ENCODE assay signal across 23 cellular contexts in genomic region chr2:53813151-53813550, GRCh38. TPM values are rescaled to one million over a fixed set of nuclear protein-coding genes. Genes with fewer than 3 reads are reported as not detected.
DNase-seq lines count a peak whose midpoint lies in the region; ATAC-seq and TF ChIP-seq lines count a peak whose summit lies in the region.
"Had no signal": no experiment of that assay in that cellular context is flagged by ENCODE, and none has a peak within 500 bp of the region (broad histone marks: within the 10 kb centered on the region; RNA-seq: fewer than 3 reads in every experiment).

No MANE protein-coding gene starts in this region.

- no peaks in the 10 kb centered on the region for H3K4me1 Mint-ChIP-seq in GM23338
- no peaks in the 10 kb centered on the region for H3K4me1 Mint-ChIP-seq in stimulated activated naive CD8-positive, alpha-beta T cell treated with anti-CD3 and anti-CD28 coated beads, Interleukin-15, amount 100 ng/mL, for 72 hours
- no peaks in the 10 kb centered on the region for H3K4me1 Mint-ChIP-seq in effector memory CD8-positive, alpha-beta T cell (ENCODE audit: low read depth in 2 of 2)
- H3K4me1 Mint-ChIP-seq: CD14-positive monocyte had no signal

- ATAC-seq in GM23338 (no peak), right lobe of liver (peak; percentile 42 to 88 (median 74)), aorta (ENCODE audit: low FRiP score) (no peak)
- ATAC-seq in stimulated activated naive CD8-positive, alpha-beta T cell treated with anti-CD3 and anti-CD28 coated beads, Interleukin-15, amount 100 ng/mL, for 72 hours, result no peak
- no peak for ATAC-seq in effector memory CD8-positive, alpha-beta T cell (replicated peaks)
- ATAC-seq: Right ventricle myocardium inferior had no signal

- intact Hi-C loops in PC-9 (cut with micrococcal nuclease; ENCODE audit: unreplicated experiment) (no loop called here), right lobe of liver (cut with DNase I) (no loop called here), aorta (cut with DNase I) (no loop called here)

- H3F3A ChIP-seq in GM23338 (replicated peaks; ENCODE audit: low read depth) (no peaks in the 10 kb centered on the region), PC-9 (ENCODE audit: insufficient read depth, low read depth) (peaks cover 5% of the 10 kb centered on the region)

- H3K9me2 ChIP-seq in GM23338 (ENCODE audit: insufficient read depth) (no peaks in the 10 kb centered on the region), PC-9 (ENCODE audit: insufficient read depth) (no peaks in the 10 kb centered on the region)

- TF ChIP-seq CTCF in GM23338 (conservative IDR thresholded peaks at IDR 0.05; ENCODE audit: low read depth in 2 of 2), result no peak
- no peak for TF ChIP-seq CTCF in PC-9 (conservative IDR thresholded peaks at IDR 0.05)
- TF ChIP-seq CTCF in epithelial cell of esophagus (IDR thresholded peaks at IDR 0.05; ENCODE audit: insufficient read depth, low read depth, low read length, missing control alignments), result no peak
- TF ChIP-seq CTCF in right lobe of liver (IDR thresholded peaks at IDR 0.05), result no peak

- H3K27me3 Mint-ChIP-seq in GM23338 (ENCODE audit: insufficient read depth, low read depth, poor library complexity), result no peaks in the 10 kb centered on the region
- H3K27me3 Mint-ChIP-seq in stimulated activated naive CD8-positive, alpha-beta T cell treated with anti-CD3 and anti-CD28 coated beads, Interleukin-15, amount 100 ng/mL, for 72 hours, result no peaks in the 10 kb centered on the region
- no peaks in the 10 kb centered on the region for H3K27me3 Mint-ChIP-seq in effector memory CD8-positive, alpha-beta T cell

- H3K36me3 ChIP-seq in GM23338 (ENCODE audit: insufficient read depth) (peaks cover 20% of the 10 kb centered on the region; the same call in 1 of the 2 replicates), PC-9 (ENCODE audit: low read depth) (peaks cover 60% of the 10 kb centered on the region), right lobe of liver (peaks cover 0 to 23% (median 17%) of the 10 kb centered on the region in 4 donors), aorta (ENCODE audit: control insufficient read depth in 1 of 2, insufficient read depth in 2 of 2, low read length in 1 of 2) (peaks cover 0 to 7% of the 10 kb centered on the region in 2 donors)

- no peak for TF ChIP-seq POLR2A in right lobe of liver (IDR thresholded peaks at IDR 0.05)

- POLR2A ChIA-PET in PC-9 (lab: Charles Lee; ENCODE audit: unreplicated experiment), result no interaction called here

- DNase-seq in GM23338 (ENCODE audit: low spot score) (no peak), PC-9 (no peak), epithelial cell of esophagus (ENCODE audit: low read depth) (peak; percentile 67), right lobe of liver (no peak), aorta (no peak)
- no peak for DNase-seq in stimulated activated CD4-positive, alpha-beta T cell treated with anti-CD3 and anti-CD28 coated beads, Interleukin-4, amount 100 ng/mL, for 4 hours
- DNase-seq in stimulated activated naive CD8-positive, alpha-beta T cell treated with anti-CD3 and anti-CD28 coated beads, Interleukin-15, amount 100 ng/mL, for 72 hours, result no peak
- no peak for DNase-seq in effector memory CD8-positive, alpha-beta T cell
- DNase-seq: AML-193, DMS79, HFFc6, IMR-90, Karpas-422, MG63, NCI-H1048, NCI-H146, NCI-H2029 treated with DMSO at 0.1 percent for 48 hours, NCI-H2171 treated with DMSO at 0.1 percent for 48 hours, NCI-H446 treated with DMSO at 0.1 percent for 48 hours had no signal

- H3K4me1 ChIP-seq in GM23338 (ENCODE audit: insufficient read depth) (no peaks in the 10 kb centered on the region), PC-9 (replicated peaks; ENCODE audit: insufficient read depth) (no peaks in the 10 kb centered on the region), right lobe of liver (peaks cover 0 to 3% (median 0%) of the 10 kb centered on the region in 4 donors), aorta (ENCODE audit: control insufficient read depth in 1 of 2, insufficient read depth in 2 of 2, low read length in 2 of 2) (no peaks in the 10 kb centered on the region)
- H3K4me1 ChIP-seq: Peyer's patch had no signal

- peak overlapping the region; percentile 80; the same call in 1 of the 2 replicates for H3K27ac Mint-ChIP-seq in GM23338
- peak overlapping the region in 1 of 2 donors; percentile 69 for H3K27ac Mint-ChIP-seq in stimulated activated naive CD8-positive, alpha-beta T cell treated with anti-CD3 and anti-CD28 coated beads, Interleukin-15, amount 100 ng/mL, for 72 hours
- no peak overlapping the region for H3K27ac Mint-ChIP-seq in effector memory CD8-positive, alpha-beta T cell
- H3K27ac Mint-ChIP-seq: CD14-positive monocyte, HFFc6 had no signal

- H3K27me3 ChIP-seq in GM23338 (ENCODE audit: insufficient read depth) (no peaks in the 10 kb centered on the region), PC-9 (ENCODE audit: insufficient read depth, low read depth) (no peaks in the 10 kb centered on the region), right lobe of liver (no peaks in the 10 kb centered on the region), aorta (ENCODE audit: control insufficient read depth in 1 of 2, insufficient read depth in 2 of 2, low read length in 1 of 2) (no peaks in the 10 kb centered on the region)
- H3K27me3 ChIP-seq: MG63, Peyer's patch had no signal

- H3K79me2 ChIP-seq in GM23338 (replicated peaks; ENCODE audit: insufficient read depth) (no peaks in the 10 kb centered on the region), PC-9 (ENCODE audit: low read depth) (no peaks in the 10 kb centered on the region)

- peaks cover 29% of the 10 kb centered on the region; the same call in 2 of the 3 replicates for H3K36me3 Mint-ChIP-seq in GM23338 (ENCODE audit: low read depth)
- H3K36me3 Mint-ChIP-seq in effector memory CD8-positive, alpha-beta T cell (ENCODE audit: insufficient read depth), result peaks cover 78% of the 10 kb centered on the region

- CTCF ChIA-PET in PC-9 (lab: Charles Lee), result no interaction called here

- H3K27ac ChIP-seq in GM23338 (ENCODE audit: low read depth) (no peak overlapping the region), PC-9 (0 out of 2 replicates have a peak overlapping the region, but pooled peaks have one; percentile 4), right lobe of liver (peak overlapping the region in 1 of 3 donors; percentile 39), aorta (ENCODE audit: low read depth in 1 of 2, low read length in 2 of 2) (no peak overlapping the region)
- H3K27ac ChIP-seq: SK-N-MC had no signal

- no peaks in the 10 kb centered on the region for H3K9me3 Mint-ChIP-seq in GM23338
- H3K9me3 Mint-ChIP-seq in stimulated activated naive CD8-positive, alpha-beta T cell treated with anti-CD3 and anti-CD28 coated beads, Interleukin-15, amount 100 ng/mL, for 72 hours, result no peaks in the 10 kb centered on the region
- no peaks in the 10 kb centered on the region for H3K9me3 Mint-ChIP-seq in effector memory CD8-positive, alpha-beta T cell
- H3K9me3 Mint-ChIP-seq: CD14-positive monocyte, HFFc6 had no signal

- no peaks in the 10 kb centered on the region for H4K20me1 ChIP-seq in GM23338 (replicated peaks; ENCODE audit: insufficient read depth)
- H4K20me1 ChIP-seq in PC-9 (ENCODE audit: insufficient read depth), result no peaks in the 10 kb centered on the region

- H3K4me3 ChIP-seq in GM23338 (no peak overlapping the region), PC-9 (no peak overlapping the region), epithelial cell of esophagus (ENCODE audit: low read length) (no peak overlapping the region), right lobe of liver (no peak overlapping the region), aorta (ENCODE audit: low read length in 2 of 2) (no peak overlapping the region)
- H3K4me3 ChIP-seq: MG63, Peyer's patch, SK-N-MC had no signal

- H2AFZ ChIP-seq in GM23338, result no peak overlapping the region
- no peak overlapping the region for H2AFZ ChIP-seq in PC-9

- H3K9me3 ChIP-seq in PC-9 (ENCODE audit: insufficient read depth, low read depth) (no peaks in the 10 kb centered on the region), right lobe of liver (no peaks in the 10 kb centered on the region), aorta (ENCODE audit: control insufficient read depth, low read length) (no peaks in the 10 kb centered on the region)
- H3K9me3 ChIP-seq: MG63, Peyer's patch had no signal

- H3K4me2 ChIP-seq in GM23338 (no peak overlapping the region), PC-9 (no peak overlapping the region)

- no peak overlapping the region for H3K4me3 Mint-ChIP-seq in GM23338
- no peak overlapping the region for H3K4me3 Mint-ChIP-seq in stimulated activated naive CD8-positive, alpha-beta T cell treated with anti-CD3 and anti-CD28 coated beads, Interleukin-15, amount 100 ng/mL, for 72 hours
- H3K4me3 Mint-ChIP-seq in effector memory CD8-positive, alpha-beta T cell, result no peak overlapping the region
- H3K4me3 Mint-ChIP-seq: CD14-positive monocyte, HFFc6 had no signal

- no TSS peak for BruUV-seq in PC-9 (replicated peaks; lab: Mats Ljungman, UMichigan)

TF ChIP-seq in GM23338, 12 proteins besides CTCF, POLR2A, EP300 and RAD21 (continues in another document):
- no peak for TF ChIP-seq ZNF114 (CRISPR knock-in tag; IDR thresholded peaks at IDR 0.05)
- TF ChIP-seq EZH2phosphoT487 (IDR thresholded peaks at IDR 0.05; ENCODE audit: unreplicated experiment), result no peak

RNA-seq across cellular contexts. Expression of gene ERLEC1, which starts 26.3 kb away (rescaled TPM):
- 22.7 and 35.0 TPM in 2 replicates for total RNA-seq in GM23338 (2014; rRNA removed; shearing (Covaris generic))
- polyA plus RNA-seq in GM23338 (2016; fragmentation: Nextera tagmentation; extraction: Ambion mirVana), result 38.1 and 41.2 TPM in 2 replicates
- total RNA-seq in PC-9 (2021), result 34.9 and 35.7 TPM in 2 replicates
- 10 to 100 TPM; 18.0 to 40.0 (median 22.1) TPM for total RNA-seq in right lobe of liver
- 10 to 100 TPM; 54.3 to 55.0 TPM for total RNA-seq in aorta
- polyA plus RNA-seq in aorta, result 10 to 100 TPM; 58.2 to 66.8 TPM

RNA-seq across cellular contexts. Expression of gene ASB3, which starts 26.4 kb away (rescaled TPM):
- total RNA-seq in GM23338 (2014; rRNA removed; shearing (Covaris generic)), result 28.9 and 30.5 TPM in 2 replicates
- 20.1 and 22.4 TPM in 2 replicates for polyA plus RNA-seq in GM23338 (2016; fragmentation: Nextera tagmentation; extraction: Ambion mirVana)
- total RNA-seq in PC-9 (2021), result 22.0 and 27.7 TPM in 2 replicates
- 1 to 10 TPM; 3.6 to 8.4 (median 5.3) TPM for total RNA-seq in right lobe of liver
- total RNA-seq in aorta, result 10 to 100 TPM; 14.4 to 26.7 TPM
- polyA plus RNA-seq in aorta, result 10 to 100 TPM in 1 of 2 donors, 1 to 10 TPM in 1; 3.6 to 11.3 TPM

RNA-seq across cellular contexts. Expression of gene CHAC2, which starts 45.5 kb away (rescaled TPM):
- 17.9 and 20.9 TPM in 2 replicates for total RNA-seq in GM23338 (2014; rRNA removed; shearing (Covaris generic))
- polyA plus RNA-seq in GM23338 (2016; fragmentation: Nextera tagmentation; extraction: Ambion mirVana) (25.8 and 27.1 TPM in 2 replicates), aorta (1 to 10 TPM in 1 of 2 donors, under 1 TPM in 1; 0.61 to 5.5 TPM)
- total RNA-seq in PC-9 (2021) (2.7 and 5.0 TPM in 2 replicates), right lobe of liver (1 to 10 TPM; 1.2 to 4.3 (median 2.5) TPM), aorta (1 to 10 TPM in 1 of 2 donors, under 1 TPM in 1; 0.75 to 1.3 TPM)

RNA-seq across cellular contexts. Expression of gene GPR75, which starts 46.6 kb away (rescaled TPM):
- 2.3 and 4.1 TPM in 2 replicates for total RNA-seq in GM23338 (2014; rRNA removed; shearing (Covaris generic))
- polyA plus RNA-seq in GM23338 (2016; fragmentation: Nextera tagmentation; extraction: Ambion mirVana), result 0.34 and 0.47 TPM in 2 replicates
- total RNA-seq in PC-9 (2021), result 1.8 and 3.7 TPM in 2 replicates
- total RNA-seq in right lobe of liver, result 1 to 10 TPM; 1.1 to 3.3 (median 1.4) TPM
- 1 to 10 TPM; 3.1 to 4.3 TPM for total RNA-seq in aorta
- under 1 TPM in 1 of 2 donors, not detected in 1; 0.90 TPM for polyA plus RNA-seq in aorta
- polyA plus RNA-seq: CD14-positive monocyte had no signal

Comparison
In these comparisons a context has a peak if more than half of its experiments do, and no peak if none do; other contexts are left out.
1. ATAC-seq: peak in right lobe of liver (4 of 4); none in GM23338 (single experiment), aorta (single experiment), stimulated activated naive CD8-positive, alpha-beta T cell treated with anti-CD3 and anti-CD28 coated beads, Interleukin-15, amount 100 ng/mL, for 72 hours (single experiment) and effector memory CD8-positive, alpha-beta T cell (single experiment).